17 cellular contexts compared by ENCODE assay signal in genomic region chr2:149099298-149099697, GRCh38.
"Had no signal": no experiment of that assay in that cellular context is flagged by ENCODE, and none has a peak within 500 bp of the region (broad histone marks: within the 10 kb centered on the region; RNA-seq: fewer than 3 reads in every experiment).

No MANE protein-coding gene starts in this region.

- H3K36me3 ChIP-seq: esophagus muscularis mucosa, pancreas, thyroid gland, uterus had no signal

- H3K4me3 ChIP-seq: esophagus muscularis mucosa, pancreas, thyroid gland, uterus had no signal

- FAIRE-seq: colon, kidney, pancreas had no signal

- H3K36me3 Mint-ChIP-seq: activated naive CD8-positive, alpha-beta T cell; naive B cell; stimulated activated effector memory CD8-positive, alpha-beta T cell treated with anti-CD3 and anti-CD28 coated beads, Interleukin-12 subunit alpha, Interleukin-12 subunit beta, amount 100 ng/mL, for 72 hours had no signal

- H3K9me3 Mint-ChIP-seq: activated CD4-positive, alpha-beta memory T cell treated with anti-CD3 and anti-CD28 coated beads, Interleukin-2, amount 10 ng/mL, durations not matched to agents 7 days and 5 days; activated T-cell treated with anti-CD3 and anti-CD28 coated beads, Interleukin-2, amount 50 U/mL, for 72 hours; stimulated activated effector memory CD8-positive, alpha-beta T cell treated with anti-CD3 and anti-CD28 coated beads, Interleukin-12 subunit alpha, Interleukin-12 subunit beta, amount 100 ng/mL, for 72 hours had no signal

- H3K27ac Mint-ChIP-seq: activated CD4-positive, alpha-beta memory T cell treated with anti-CD3 and anti-CD28 coated beads, Interleukin-2, amount 10 ng/mL, durations not matched to agents 7 days and 5 days; activated naive CD8-positive, alpha-beta T cell; activated T-cell treated with anti-CD3 and anti-CD28 coated beads, Interleukin-2, amount 50 U/mL, for 72 hours; naive B cell; stimulated activated effector memory CD8-positive, alpha-beta T cell treated with anti-CD3 and anti-CD28 coated beads, Interleukin-12 subunit alpha, Interleukin-12 subunit beta, amount 100 ng/mL, for 72 hours had no signal

- H3K4me3 Mint-ChIP-seq: activated CD4-positive, alpha-beta memory T cell treated with anti-CD3 and anti-CD28 coated beads, Interleukin-2, amount 10 ng/mL, durations not matched to agents 7 days and 5 days; activated naive CD8-positive, alpha-beta T cell; activated T-cell treated with anti-CD3 and anti-CD28 coated beads, Interleukin-2, amount 50 U/mL, for 72 hours; naive B cell; stimulated activated effector memory CD8-positive, alpha-beta T cell treated with anti-CD3 and anti-CD28 coated beads, Interleukin-12 subunit alpha, Interleukin-12 subunit beta, amount 100 ng/mL, for 72 hours had no signal

- H3K9me3 ChIP-seq: esophagus muscularis mucosa, pancreas, thyroid gland, uterus had no signal

- ATAC-seq: activated T-cell treated with anti-CD3 and anti-CD28 coated beads, Interleukin-2, amount 50 U/mL, for 72 hours; stimulated activated effector memory CD8-positive, alpha-beta T cell treated with anti-CD3 and anti-CD28 coated beads, Interleukin-12 subunit alpha, Interleukin-12 subunit beta, amount 100 ng/mL, for 72 hours had no signal

- H3K4me1 ChIP-seq: esophagus muscularis mucosa, thyroid gland, uterus had no signal

- H3K4me1 Mint-ChIP-seq: activated CD4-positive, alpha-beta memory T cell treated with anti-CD3 and anti-CD28 coated beads, Interleukin-2, amount 10 ng/mL, durations not matched to agents 7 days and 5 days; naive B cell; stimulated activated effector memory CD8-positive, alpha-beta T cell treated with anti-CD3 and anti-CD28 coated beads, Interleukin-12 subunit alpha, Interleukin-12 subunit beta, amount 100 ng/mL, for 72 hours had no signal

- DNase-seq: activated CD4-positive, alpha-beta memory T cell treated with anti-CD3 and anti-CD28 coated beads, Interleukin-2, amount 10 ng/mL, durations not matched to agents 7 days and 5 days; activated CD4-positive, alpha-beta T cell treated with anti-CD3 and anti-CD28 coated beads for 4 hours; activated gamma-delta T cell treated with Interleukin-2 at 50 U/mL for 16 hours; activated T-cell treated with anti-CD3 and anti-CD28 coated beads, Interleukin-2, amount 50 U/mL, for 72 hours; amniotic stem cell; caudate nucleus; hippocampal formation; kidney; midbrain; naive B cell; thyroid gland; uterus had no signal
